22 cellular contexts compared by ENCODE assay signal in genomic region chr5:2659071-2659470, GRCh38.
DNase-seq lines count a peak whose midpoint lies in the region; TF ChIP-seq lines count a peak whose summit lies in the region.
"Had no signal": no experiment of that assay in that cellular context is flagged by ENCODE, and none has a peak within 500 bp of the region (broad histone marks: within the 10 kb centered on the region; RNA-seq: fewer than 3 reads in every experiment).

No MANE protein-coding gene starts in this region.

- no peaks in the 10 kb centered on the region for H3K79me2 ChIP-seq in neural progenitor cell (ENCODE audit: low read depth)

- H2AFZ ChIP-seq in neural progenitor cell (replicated peaks), result no peak overlapping the region
- H2AFZ ChIP-seq: GM23338 had no signal

- H3K4me1 ChIP-seq in neural progenitor cell, result peaks cover 8% of the 10 kb centered on the region
- no peaks in the 10 kb centered on the region for H3K4me1 ChIP-seq in vagina

- DNase-seq in ELF-1 (ENCODE audit: low read depth, low spot score), result peak; percentile 60
- peak; percentile 74 for DNase-seq in NCI-H2171 treated with DMSO at 0.1 percent for 48 hours (lab: John Stamatoyannopoulos, UW)
- peak; percentile 60 for DNase-seq in fibroblast of mammary gland (ENCODE audit: low read depth)
- DNase-seq in neural progenitor cell (ENCODE audit: low spot score), result no peak
- no peak for DNase-seq in stimulated activated CD4-positive, alpha-beta T cell treated with anti-CD3 and anti-CD28 coated beads, Interleukin-1b, Interleukin-23, amount 100 ng/mL, for 48 hours
- no peak for DNase-seq in GM13976 (ENCODE audit: low spot score)
- DNase-seq in activated CD4-positive, alpha-beta T cell treated with anti-CD3 and anti-CD28 coated beads for 48 hours, result no peak
- no peak for DNase-seq in vagina (ENCODE audit: extremely low spot score in 2 of 2)
- DNase-seq: CD4-positive, CD25-positive, alpha-beta regulatory T cell; DMS153; DND-41; H9; KG1; MM.1S; NCI-H1694; NCI-H2029 treated with DMSO at 0.1 percent for 48 hours; NCI-H446; NCI-H526; SHP77 had no signal

- H3K27me3 Mint-ChIP-seq in neural progenitor cell (ENCODE audit: insufficient read depth, low read depth), result peaks cover 6% of the 10 kb centered on the region
- H3K27me3 Mint-ChIP-seq: CD4-positive, CD25-positive, alpha-beta regulatory T cell had no signal

- peaks cover 29% of the 10 kb centered on the region for H3K4me1 Mint-ChIP-seq in neural progenitor cell
- H3K4me1 Mint-ChIP-seq: CD4-positive, CD25-positive, alpha-beta regulatory T cell; GM23338 had no signal

- H3K9me3 ChIP-seq in neural progenitor cell (ENCODE audit: low read depth), result no peaks in the 10 kb centered on the region
- no peaks in the 10 kb centered on the region for H3K9me3 ChIP-seq in vagina
- H3K9me3 ChIP-seq: BLaER1 had no signal

- H3K36me3 Mint-ChIP-seq in neural progenitor cell, result no peaks in the 10 kb centered on the region
- H3K36me3 Mint-ChIP-seq: CD4-positive, CD25-positive, alpha-beta regulatory T cell had no signal

- intact Hi-C loops in vagina (cut with DNase I), result no loop called here

- H3K36me3 ChIP-seq in neural progenitor cell, result no peaks in the 10 kb centered on the region
- no peaks in the 10 kb centered on the region for H3K36me3 ChIP-seq in vagina
- H3K36me3 ChIP-seq: BLaER1 had no signal

- TF ChIP-seq POLR2A in vagina (IDR thresholded peaks at IDR 0.05), result no peak

- no peaks in the 10 kb centered on the region for H3K9me3 Mint-ChIP-seq in neural progenitor cell
- H3K9me3 Mint-ChIP-seq: GM23338, H9 had no signal

- no peaks in the 10 kb centered on the region for H3K27me3 ChIP-seq in neural progenitor cell
- H3K27me3 ChIP-seq in vagina, result no peaks in the 10 kb centered on the region
- H3K27me3 ChIP-seq: BLaER1 had no signal

- H3K4me3 Mint-ChIP-seq in neural progenitor cell, result no peak overlapping the region
- H3K4me3 Mint-ChIP-seq: CD4-positive, CD25-positive, alpha-beta regulatory T cell; GM23338; H9 had no signal

- no peaks in the 10 kb centered on the region for H3F3A ChIP-seq in neural progenitor cell (ENCODE audit: low read depth)

- H3K4me3 ChIP-seq in fibroblast of mammary gland (ENCODE audit: control insufficient read depth, low read depth, low read length) (peak overlapping the region; percentile 21), neural progenitor cell (no peak overlapping the region), vagina (no peak overlapping the region)
- H3K4me3 ChIP-seq: BLaER1, GM23338 had no signal

- peak overlapping the region; percentile 77 for H3K27ac Mint-ChIP-seq in neural progenitor cell
- H3K27ac Mint-ChIP-seq: CD4-positive, CD25-positive, alpha-beta regulatory T cell; GM23338 had no signal

- in situ Hi-C loops in GM13976 (cut with MboI; ENCODE audit: low sequenced_read_pairs, unreplicated experiment), result no loop called here

- H4K20me1 ChIP-seq in neural progenitor cell (ENCODE audit: low read depth), result no peaks in the 10 kb centered on the region
- H4K20me1 ChIP-seq: BLaER1 had no signal

- TF ChIP-seq CTCF in fibroblast of mammary gland (conservative IDR thresholded peaks at IDR 0.05; ENCODE audit: control insufficient read depth, insufficient read depth, low read depth, low read length) (no peak), neural progenitor cell (IDR thresholded peaks at IDR 0.05) (no peak), GM13976 (IDR thresholded peaks at IDR 0.05; ENCODE audit: borderline replicate concordance, control extremely low read depth, extremely low read depth, insufficient read depth, missing control alignments) (no peak), vagina (IDR thresholded peaks at IDR 0.05) (no peak)

- no peak overlapping the region for H3K9ac ChIP-seq in neural progenitor cell
- H3K9ac ChIP-seq: BLaER1 had no signal

- H3K27ac ChIP-seq in neural progenitor cell (no peak overlapping the region), vagina (no peak overlapping the region)
- H3K27ac ChIP-seq: BLaER1, RWPE1 had no signal

- H3K4me2 ChIP-seq in neural progenitor cell, result no peak overlapping the region
- H3K4me2 ChIP-seq: BLaER1, GM23338 had no signal

Comparison
In these comparisons a context has a peak if more than half of its experiments do, and no peak if none do; other contexts are left out.
1. DNase-seq: peak in ELF-1 (single experiment), NCI-H2171 treated with DMSO at 0.1 percent for 48 hours (single experiment) and fibroblast of mammary gland (single experiment); none in neural progenitor cell (single experiment), stimulated activated CD4-positive, alpha-beta T cell treated with anti-CD3 and anti-CD28 coated beads, Interleukin-1b, Interleukin-23, amount 100 ng/mL, for 48 hours (single experiment), GM13976 (single experiment), activated CD4-positive, alpha-beta T cell treated with anti-CD3 and anti-CD28 coated beads for 48 hours (single experiment) and vagina (0 of 2).